15 cellular contexts compared by ENCODE assay signal in the genomic region with DNA sequence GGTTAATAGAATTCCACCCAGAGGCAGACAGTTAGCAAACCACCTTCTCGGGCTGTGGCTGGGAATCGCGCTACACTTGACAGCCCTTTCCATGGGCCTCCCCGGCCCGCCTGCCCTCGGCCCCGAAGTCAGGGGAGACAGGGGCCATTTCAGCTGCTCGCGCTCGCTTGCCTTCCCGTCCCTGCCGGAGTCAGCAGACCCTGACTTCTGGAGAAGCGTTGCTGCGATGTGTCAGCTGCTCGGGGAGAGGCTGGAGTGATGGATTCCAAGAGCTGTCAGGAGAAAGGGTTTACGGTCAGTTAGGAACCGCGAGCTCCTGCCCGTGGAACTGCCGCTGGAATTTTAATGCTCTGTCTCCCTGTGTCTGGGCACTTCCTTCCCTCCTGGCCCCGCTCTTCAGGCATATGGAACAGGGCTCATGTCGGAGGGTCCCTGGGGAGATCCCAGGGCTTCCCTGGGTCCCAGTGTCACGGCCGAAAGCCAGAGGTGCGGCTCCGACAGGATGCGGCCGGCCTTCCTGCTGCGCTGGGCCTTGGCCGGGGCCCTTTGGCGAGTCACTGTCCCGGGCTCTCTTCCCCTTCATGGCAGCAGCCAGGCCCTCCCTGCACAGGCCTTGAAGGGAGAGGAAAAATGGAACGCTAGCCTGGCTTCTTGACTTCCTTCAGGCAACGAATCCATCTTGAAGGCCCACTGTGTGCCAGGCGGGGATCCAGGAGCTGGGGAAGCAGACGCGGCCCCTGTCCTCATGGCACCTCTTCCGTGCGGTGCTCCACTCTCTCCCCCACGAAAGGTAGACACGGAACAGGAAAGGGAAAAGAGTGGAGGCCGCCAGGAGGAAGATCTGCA. TPM values are rescaled to one million over a fixed set of nuclear protein-coding genes. Genes with fewer than 3 reads are reported as not detected.
DNase-seq lines count a peak whose midpoint lies in the region; ATAC-seq and TF ChIP-seq lines count a peak whose summit lies in the region.
"Had no signal": no experiment of that assay in that cellular context is flagged by ENCODE, and none has a peak within 500 bp of the region (broad histone marks: within the 10 kb centered on the region; RNA-seq: fewer than 3 reads in every experiment).

No MANE protein-coding gene starts in this region.

- no peaks in the 10 kb centered on the region for H4K20me1 ChIP-seq in neural progenitor cell (ENCODE audit: low read depth)

- TF ChIP-seq CTCF in neural progenitor cell (IDR thresholded peaks at IDR 0.05), result no peak

- H3K4me2 ChIP-seq in neural progenitor cell, result no peak overlapping the region

- no peaks in the 10 kb centered on the region for H3K27me3 ChIP-seq in neural progenitor cell

- H3K9me3 ChIP-seq in neural progenitor cell (ENCODE audit: low read depth), result no peaks in the 10 kb centered on the region
- H3K9me3 ChIP-seq: mucosa of descending colon had no signal

- H3K9me3 Mint-ChIP-seq in neural progenitor cell, result no peaks in the 10 kb centered on the region
- H3K9me3 Mint-ChIP-seq in activated CD4-positive, alpha-beta T cell treated with anti-CD3 and anti-CD28 coated beads, Interleukin-2, amount 10 ng/mL, durations not matched to agents 24 days and 14 days, result no peaks in the 10 kb centered on the region
- H3K9me3 Mint-ChIP-seq: activated T-helper 17 cell treated with anti-CD3 and anti-CD28 coated beads, Interleukin-2, amount 50 U/mL, for 72 hours had no signal

- no peak overlapping the region for H3K9ac ChIP-seq in neural progenitor cell

- ATAC-seq in Right ventricle myocardium superior (ENCODE audit: poor library complexity), result peak; percentile 42
- ATAC-seq: activated T-helper 17 cell treated with anti-CD3 and anti-CD28 coated beads, Interleukin-2, amount 50 U/mL, for 72 hours; mucosa of descending colon; Panc1 had no signal

- intact Hi-C loops in Right ventricle myocardium superior (cut with DNase I), result no loop called here
- intact Hi-C loops in activated CD4-positive, alpha-beta T cell treated with anti-CD3 and anti-CD28 coated beads, Interleukin-2, amount 10 ng/mL, durations not matched to agents 24 days and 14 days (cut with micrococcal nuclease), result no loop called here

- H3K27me3 Mint-ChIP-seq in neural progenitor cell (ENCODE audit: insufficient read depth, low read depth), result peaks cover 11% of the 10 kb centered on the region
- H3K27me3 Mint-ChIP-seq in activated CD4-positive, alpha-beta T cell treated with anti-CD3 and anti-CD28 coated beads, Interleukin-2, amount 10 ng/mL, durations not matched to agents 24 days and 14 days, result peaks cover 12% of the 10 kb centered on the region

- no peaks in the 10 kb centered on the region for H3K36me3 Mint-ChIP-seq in neural progenitor cell
- H3K36me3 Mint-ChIP-seq in activated CD4-positive, alpha-beta T cell treated with anti-CD3 and anti-CD28 coated beads, Interleukin-2, amount 10 ng/mL, durations not matched to agents 24 days and 14 days (ENCODE audit: low read depth), result no peaks in the 10 kb centered on the region
- H3K36me3 Mint-ChIP-seq: brain had no signal

- WGBS in urinary bladder, result 64% methylated on average over 42 of the region's 42 CpGs

- no peak overlapping the region for H3K27ac Mint-ChIP-seq in neural progenitor cell
- H3K27ac Mint-ChIP-seq in activated CD4-positive, alpha-beta T cell treated with anti-CD3 and anti-CD28 coated beads, Interleukin-2, amount 10 ng/mL, durations not matched to agents 24 days and 14 days, result no peak overlapping the region
- H3K27ac Mint-ChIP-seq: activated T-helper 17 cell treated with anti-CD3 and anti-CD28 coated beads, Interleukin-2, amount 50 U/mL, for 72 hours had no signal

- peaks cover 51% of the 10 kb centered on the region for H3K4me1 Mint-ChIP-seq in neural progenitor cell
- H3K4me1 Mint-ChIP-seq in activated CD4-positive, alpha-beta T cell treated with anti-CD3 and anti-CD28 coated beads, Interleukin-2, amount 10 ng/mL, durations not matched to agents 24 days and 14 days, result no peaks in the 10 kb centered on the region

- no peak overlapping the region for H2AFZ ChIP-seq in neural progenitor cell (replicated peaks)

- H3K27ac ChIP-seq in neural progenitor cell (no peak overlapping the region), urinary bladder (ENCODE audit: low read depth) (peak overlapping the region; percentile 30)
- H3K27ac ChIP-seq: HL-60 had no signal

- no peaks in the 10 kb centered on the region for H3K36me3 ChIP-seq in neural progenitor cell
- no peaks in the 10 kb centered on the region for H3K36me3 ChIP-seq in urinary bladder (ENCODE audit: insufficient read depth)

- H3K4me1 ChIP-seq in neural progenitor cell (peaks cover 16% of the 10 kb centered on the region), urinary bladder (ENCODE audit: insufficient read depth) (no peaks in the 10 kb centered on the region)

- no peak overlapping the region for H3K4me3 Mint-ChIP-seq in neural progenitor cell
- H3K4me3 Mint-ChIP-seq in activated CD4-positive, alpha-beta T cell treated with anti-CD3 and anti-CD28 coated beads, Interleukin-2, amount 10 ng/mL, durations not matched to agents 24 days and 14 days, result no peak overlapping the region
- H3K4me3 Mint-ChIP-seq: activated T-helper 17 cell treated with anti-CD3 and anti-CD28 coated beads, Interleukin-2, amount 50 U/mL, for 72 hours had no signal

- no peaks in the 10 kb centered on the region for H3K79me2 ChIP-seq in neural progenitor cell (ENCODE audit: low read depth)

- H3K4me3 ChIP-seq in neural progenitor cell (no peak overlapping the region), urinary bladder (ENCODE audit: low read depth, low read length) (no peak overlapping the region)
- H3K4me3 ChIP-seq: mucosa of descending colon had no signal

- DNase-seq in NCI-H2227 (lab: John Stamatoyannopoulos, UW; ENCODE audit: unreplicated experiment), result peak; percentile 42
- no peak for DNase-seq in NCI-H2227 treated with DMSO at 0.1 percent for 48 hours (lab: John Stamatoyannopoulos, UW)
- no peak for DNase-seq in Right ventricle myocardium superior
- DNase-seq in neural progenitor cell (ENCODE audit: low spot score), result peak; percentile 33
- DNase-seq in T-helper 1 cell, result no peak
- DNase-seq in activated CD4-positive, alpha-beta T cell treated with anti-CD3 and anti-CD28 coated beads, Interleukin-2, amount 10 ng/mL, durations not matched to agents 24 days and 14 days, result no peak
- DNase-seq in DMS 273 treated with DMSO at 0.1 percent for 48 hours (lab: John Stamatoyannopoulos, UW), result no peak
- DNase-seq: 8988T; activated CD4-positive, alpha-beta T cell treated with anti-CD3 and anti-CD28 coated beads, Interleukin-2, amount 50 U/mL, for 1 hour; mucosa of descending colon had no signal

- H3F3A ChIP-seq in neural progenitor cell (ENCODE audit: low read depth), result peaks cover 14% of the 10 kb centered on the region

RNA-seq across cellular contexts. Expression of gene VPS8, which starts 38.4 kb away (rescaled TPM):
- 51.5 TPM for total RNA-seq in Right ventricle myocardium superior
- total RNA-seq in neural progenitor cell (ENCODE audit: low replicate concordance), result 49.1 and 93.1 TPM in 2 replicates
- 200 TPM for total RNA-seq in urinary bladder
- polyA plus RNA-seq in urinary bladder, result 14.0 TPM
- total RNA-seq in activated CD4-positive, alpha-beta T cell treated with anti-CD3 and anti-CD28 coated beads, Interleukin-2, amount 10 ng/mL, durations not matched to agents 24 days and 14 days, result 33.6 and 33.9 TPM in 2 replicates

Comparison
In these comparisons a context has a peak if more than half of its experiments do, and no peak if none do; other contexts are left out.
1. DNase-seq: peak in NCI-H2227 (single experiment) and neural progenitor cell (single experiment); none in NCI-H2227 treated with DMSO at 0.1 percent for 48 hours (single experiment), Right ventricle myocardium superior (single experiment), T-helper 1 cell (0 of 5), activated CD4-positive, alpha-beta T cell treated with anti-CD3 and anti-CD28 coated beads, Interleukin-2, amount 10 ng/mL, durations not matched to agents 24 days and 14 days (single experiment) and DMS 273 treated with DMSO at 0.1 percent for 48 hours (single experiment).